ENCODE assay signal across 8 cellular contexts in genomic region chr1:153944822-153945117, GRCh38. TPM values are rescaled to one million over a fixed set of nuclear protein-coding genes. Genes with fewer than 3 reads are reported as not detected.
DNase-seq lines count a peak whose midpoint lies in the region; ATAC-seq, FAIRE-seq and TF ChIP-seq lines count a peak whose summit lies in the region.

No MANE protein-coding gene starts in this region.

- no TSS peak for BruUV-seq in PC-9 (replicated peaks; lab: Mats Ljungman, UMichigan)

- H3K4me1 ChIP-seq in DOHH2 (ENCODE audit: control insufficient read depth, low read length) (peaks cover 47% of the 10 kb centered on the region), PC-9 (replicated peaks; ENCODE audit: insufficient read depth) (peaks cover 10% of the 10 kb centered on the region; the same call in 1 of the 2 replicates), psoas muscle (peaks cover 24% of the 10 kb centered on the region)

- H4K20me1 ChIP-seq in DOHH2 (ENCODE audit: control insufficient read depth, insufficient read depth, low read depth, low read length) (no peaks in the 10 kb centered on the region), PC-9 (ENCODE audit: insufficient read depth) (no peaks in the 10 kb centered on the region)

- POLR2A ChIA-PET in PC-9 (lab: Charles Lee; ENCODE audit: unreplicated experiment) = no interaction called here

- H3K27me3 ChIP-seq in DOHH2 (ENCODE audit: control insufficient read depth, low read length) = no peaks in the 10 kb centered on the region
- H3K27me3 ChIP-seq in PC-9 (ENCODE audit: insufficient read depth, low read depth) = no peaks in the 10 kb centered on the region
- H3K27me3 ChIP-seq in psoas muscle (ENCODE audit: insufficient read depth in 3 of 3, low read length in 2 of 3) = no peaks in the 10 kb centered on the region

- intact Hi-C loops in PC-9 (cut with micrococcal nuclease; ENCODE audit: unreplicated experiment) (loop anchor here (1.0 kb wide), 1 partner anchor 42 kb away; the partner anchor contains the start of gene RAB13), psoas muscle (cut with DNase I) (loop anchor here (5.0 to 10.0 kb wide), 3 partner anchors 43 to 270 kb away; partner anchors contain the start of genes ILF2 (in 1 of the 2), NPR1 (in 1 of the 2) and RAB13 (in 1 of the 2))

- no peaks in the 10 kb centered on the region for H3K9me2 ChIP-seq in DOHH2 (replicated peaks; ENCODE audit: control insufficient read depth, low read length)
- no peaks in the 10 kb centered on the region for H3K9me2 ChIP-seq in PC-9 (ENCODE audit: insufficient read depth)

- CTCF ChIA-PET in PC-9 (lab: Charles Lee) = interaction anchor here (0.8 kb wide), 1 partner anchor 579 kb away, joined by 3 read pairs; no protein-coding TSS in a partner anchor

- H3K4me2 ChIP-seq in DOHH2 (ENCODE audit: low read length) = peak overlapping the region; percentile 86
- peak overlapping the region; percentile 98 for H3K4me2 ChIP-seq in PC-9

- H3K79me2 ChIP-seq in DOHH2 (ENCODE audit: control insufficient read depth, low read length) (peaks cover 34% of the 10 kb centered on the region), PC-9 (ENCODE audit: low read depth) (peaks cover 19% of the 10 kb centered on the region)

- ATAC-seq in psoas muscle (no peak), GM19328 (IDR thresholded peaks at IDR 0.05; ENCODE audit: unreplicated experiment) (no peak)

- WGBS in psoas muscle, 3 donors = 65 to 74% (median 67%) methylated on average over 3 of the region's 3 CpGs

- H3K9me3 ChIP-seq in DOHH2 (ENCODE audit: control insufficient read depth, insufficient read depth, low read length) (no peaks in the 10 kb centered on the region), PC-9 (ENCODE audit: insufficient read depth, low read depth) (no peaks in the 10 kb centered on the region), psoas muscle (no peaks in the 10 kb centered on the region)

- FAIRE-seq in D721Med (lab: Jason Lieb, UNC) = no peak

- H3K4me3 ChIP-seq in DOHH2 (ENCODE audit: low read length) (peak overlapping the region; percentile 76), PC-9 (peak overlapping the region; percentile 85; the same call in 1 of the 2 replicates), psoas muscle (peak overlapping the region; percentile 99)

- DNase-seq in PC-9 (no peak), epithelial cell of prostate (ENCODE audit: low read depth, low spot score) (no peak), psoas muscle (no peak), DMS53 (lab: John Stamatoyannopoulos, UW) (no peak), D721Med (ENCODE audit: insufficient read length, low spot score) (no peak)
- no peak for DNase-seq in stimulated activated CD4-positive, alpha-beta T cell treated with anti-CD3 and anti-CD28 coated beads, Interleukin-15, amount 100 ng/mL, for 24 hours

- no peak overlapping the region for H2AFZ ChIP-seq in PC-9

- peaks cover 17% of the 10 kb centered on the region for H3F3A ChIP-seq in DOHH2 (ENCODE audit: control insufficient read depth, insufficient read depth)
- peaks cover 15% of the 10 kb centered on the region; the same call in 1 of the 2 replicates for H3F3A ChIP-seq in PC-9 (ENCODE audit: insufficient read depth, low read depth)

- H3K27ac ChIP-seq in DOHH2 (ENCODE audit: low read depth, low read length) = peak overlapping the region; percentile 90
- no peak overlapping the region for H3K27ac ChIP-seq in PC-9
- H3K27ac ChIP-seq in epithelial cell of prostate = peak overlapping the region; percentile 81
- peak overlapping the region; percentile 94 for H3K27ac ChIP-seq in psoas muscle

- TF ChIP-seq CTCF in DOHH2 (IDR thresholded peaks at IDR 0.05; ENCODE audit: low read depth, low read length, poor library complexity, severe bottlenecking) (no peak), PC-9 (conservative IDR thresholded peaks at IDR 0.05) (no peak), psoas muscle (IDR thresholded peaks at IDR 0.05) (no peak), D721Med (IDR thresholded peaks at IDR 0.05; ENCODE audit: insufficient read depth, missing control alignments) (no peak)

- H3K36me3 ChIP-seq in DOHH2 (ENCODE audit: control insufficient read depth, low read length) = peaks cover 85% of the 10 kb centered on the region
- H3K36me3 ChIP-seq in PC-9 (ENCODE audit: low read depth) = 0 out of 2 replicates have a peak, but pooled peaks cover 3% of the 10 kb centered on the region
- H3K36me3 ChIP-seq in psoas muscle (ENCODE audit: insufficient read depth in 1 of 2, low read depth in 1 of 2) = peaks cover 10 to 59% of the 10 kb centered on the region in 2 donors

RNA-seq across cellular contexts. Expression of gene DENND4B, which starts 1.7 kb away (rescaled TPM):
- total RNA-seq in PC-9 (2021) (41.3 and 52.7 TPM in 2 replicates), psoas muscle (10 to 100 TPM; 47.1 to 75.4 (median 50.3) TPM)
- polyA plus RNA-seq in psoas muscle = 10 to 100 TPM; 23.1 to 40.4 (median 23.5) TPM

RNA-seq across cellular contexts. Expression of gene CRTC2, which starts 13.6 kb away (rescaled TPM):
- total RNA-seq in PC-9 (2021) (44.5 and 63.6 TPM in 2 replicates), psoas muscle (10 to 100 TPM; 17.0 to 39.0 (median 27.6) TPM)
- 10 to 100 TPM; 31.3 to 54.6 (median 31.3) TPM for polyA plus RNA-seq in psoas muscle

RNA-seq across cellular contexts. Expression of gene SLC39A1, which starts 18.6 kb away (rescaled TPM):
- total RNA-seq in PC-9 (2021) (141 and 164 TPM in 2 replicates), psoas muscle (10 to 100 TPM; 21.9 to 58.2 (median 38.0) TPM)
- polyA plus RNA-seq in psoas muscle = 10 to 100 TPM; 46.7 to 85.3 (median 65.9) TPM

RNA-seq across cellular contexts. Expression of gene GATAD2B, which starts 22.0 kb away (rescaled TPM):
- total RNA-seq in PC-9 (2021) = 51.4 and 56.1 TPM in 2 replicates
- total RNA-seq in psoas muscle = 10 to 100 TPM; 34.8 to 53.1 (median 43.1) TPM
- polyA plus RNA-seq in psoas muscle = 1 to 10 TPM; 3.4 to 9.4 (median 5.7) TPM

RNA-seq across cellular contexts. Expression of gene CREB3L4, which starts 22.9 kb away (rescaled TPM):
- total RNA-seq in PC-9 (2021) (23.4 and 25.9 TPM in 2 replicates), psoas muscle (1 to 10 TPM; 3.7 to 5.6 (median 5.0) TPM)
- polyA plus RNA-seq in psoas muscle = 10 to 100 TPM in 1 of 3 donors, 1 to 10 TPM in 2; 4.3 to 12.6 (median 6.3) TPM
